ENCODE assay signal across 12 cellular contexts in the genomic region with DNA sequence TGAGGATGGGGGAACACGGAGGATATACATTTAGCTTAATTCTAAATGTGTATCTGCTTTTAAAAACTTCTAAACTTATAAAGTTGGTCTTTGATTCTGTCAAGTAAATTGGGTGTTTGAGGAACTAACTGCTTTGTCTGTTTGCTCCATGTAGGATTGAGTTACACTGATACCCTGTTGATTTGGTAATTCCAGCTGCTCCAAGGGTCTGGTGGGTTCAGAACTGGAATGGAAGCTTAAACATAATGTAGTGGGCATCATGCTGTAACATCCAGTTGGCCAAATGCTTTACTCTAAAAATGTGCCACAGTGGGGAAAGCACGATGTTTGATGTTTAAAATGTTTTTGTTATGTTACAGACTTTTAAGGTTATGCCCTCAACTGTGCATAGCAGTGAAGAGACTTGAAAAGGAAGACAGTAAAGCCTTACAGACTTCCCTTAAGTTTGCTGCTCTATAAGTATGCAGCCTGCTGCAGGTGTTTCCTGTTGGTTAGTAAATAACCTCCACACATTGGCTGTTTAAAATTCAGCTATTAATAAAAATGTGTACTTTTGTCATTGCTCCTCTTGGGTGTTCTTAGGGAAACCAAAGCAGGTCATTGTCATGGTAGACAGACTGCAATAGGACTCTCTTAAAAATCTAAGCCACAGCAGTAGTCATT. TPM values are rescaled to one million over a fixed set of nuclear protein-coding genes. Genes with fewer than 3 reads are reported as not detected.
DNase-seq lines count a peak whose midpoint lies in the region; ATAC-seq and TF ChIP-seq lines count a peak whose summit lies in the region.
"Had no signal": no experiment of that assay in that cellular context is flagged by ENCODE, and none has a peak within 500 bp of the region (broad histone marks: within the 10 kb centered on the region; RNA-seq: fewer than 3 reads in every experiment).

No MANE protein-coding gene starts in this region.

- no peaks in the 10 kb centered on the region for H3K79me2 ChIP-seq in mesendoderm (ENCODE audit: control insufficient read depth, insufficient read depth, low read length)
- H3K79me2 ChIP-seq in PC-9 (ENCODE audit: low read depth): no peaks in the 10 kb centered on the region

- H3K79me1 ChIP-seq in mesendoderm (ENCODE audit: low read length): no peaks in the 10 kb centered on the region

- H4K20me1 ChIP-seq in PC-9 (ENCODE audit: insufficient read depth): no peaks in the 10 kb centered on the region

- no peak overlapping the region for H2AFZ ChIP-seq in PC-9

- H3K18ac ChIP-seq in mesendoderm (ENCODE audit: low read length): no peak overlapping the region

- H3K36me3 ChIP-seq in mesendoderm (ENCODE audit: control insufficient read depth, insufficient read depth, low read length) (peaks cover 2% of the 10 kb centered on the region), PC-9 (ENCODE audit: low read depth) (no peaks in the 10 kb centered on the region; the same call in 1 of the 2 replicates)
- H3K36me3 ChIP-seq: ovary had no signal

- POLR2A ChIA-PET in PC-9 (lab: Charles Lee; ENCODE audit: unreplicated experiment): no interaction called here

- H3K4ac ChIP-seq in mesendoderm (ENCODE audit: low read depth, low read length): no peak overlapping the region

- H3K27me3 ChIP-seq in mesendoderm (ENCODE audit: insufficient read depth, low read length, poor library complexity) (no peaks in the 10 kb centered on the region), PC-9 (ENCODE audit: insufficient read depth, low read depth) (no peaks in the 10 kb centered on the region)
- H3K27me3 ChIP-seq: ovary had no signal

- no peak overlapping the region for H2AK5ac ChIP-seq in mesendoderm (ENCODE audit: low read length)

- TF ChIP-seq CTCF in PC-9 (conservative IDR thresholded peaks at IDR 0.05): no peak

- H2BK5ac ChIP-seq in mesendoderm (ENCODE audit: low read length): no peak overlapping the region

- H3K9me2 ChIP-seq in PC-9 (ENCODE audit: insufficient read depth): no peaks in the 10 kb centered on the region

- H3F3A ChIP-seq in PC-9 (ENCODE audit: insufficient read depth, low read depth): 0 out of 2 replicates have a peak, but pooled peaks cover 5% of the 10 kb centered on the region

- ATAC-seq in GM18499 (IDR thresholded peaks at IDR 0.05; ENCODE audit: insufficient read depth, unreplicated experiment) (peak; percentile 62), GM21367 (IDR thresholded peaks at IDR 0.05; ENCODE audit: unreplicated experiment) (peak; percentile 62), HG03159 (IDR thresholded peaks at IDR 0.05; ENCODE audit: unreplicated experiment) (peak; percentile 72)
- ATAC-seq in activated naive CD8-positive, alpha-beta T cell treated with anti-CD3 and anti-CD28 coated beads, Interleukin-2, amount 50 U/mL, for 24 hours: no peak

- H3K4me1 Mint-ChIP-seq in activated naive CD8-positive, alpha-beta T cell treated with anti-CD3 and anti-CD28 coated beads, Interleukin-2, amount 50 U/mL, for 24 hours: peaks cover 28% of the 10 kb centered on the region

- DNase-seq in activated naive CD8-positive, alpha-beta T cell treated with anti-CD3 and anti-CD28 coated beads, Interleukin-2, amount 50 U/mL, for 24 hours: no peak
- no peak for DNase-seq in NCI-H146 treated with DMSO at 0.1 percent for 48 hours (lab: John Stamatoyannopoulos, UW; ENCODE audit: unreplicated experiment)
- no peak for DNase-seq in mesendoderm
- no peak for DNase-seq in PC-9
- no peak for DNase-seq in NCI-H1417 (lab: John Stamatoyannopoulos, UW)
- DNase-seq: anterior cingulate cortex, GDM1, NCI-H1436 treated with DMSO at 0.1 percent for 48 hours, ovary had no signal

- intact Hi-C loops in PC-9 (cut with micrococcal nuclease; ENCODE audit: unreplicated experiment): no loop called here

- no peak overlapping the region for H3K9ac ChIP-seq in mesendoderm (ENCODE audit: low read length)

- no peak overlapping the region for H3K27ac ChIP-seq in mesendoderm (ENCODE audit: low read depth, low read length)
- no peak overlapping the region for H3K27ac ChIP-seq in PC-9
- H3K27ac ChIP-seq: ovary had no signal

- no peak overlapping the region for H2BK120ac ChIP-seq in mesendoderm (ENCODE audit: low read depth, low read length)

- no peak overlapping the region for H3K23ac ChIP-seq in mesendoderm (ENCODE audit: low read length)

- whole genome bisulfite sequencing in mesendoderm (ENCODE audit: extremely low coverage, insufficient coverage, low lambda C conversion rate): no CpG with 5 or more reads among the region's 2 CpGs

- no peaks in the 10 kb centered on the region for H3K9me3 ChIP-seq in PC-9 (ENCODE audit: insufficient read depth, low read depth)
- H3K9me3 ChIP-seq: ovary had no signal

- CTCF ChIA-PET in PC-9 (lab: Charles Lee): no interaction called here

- no peak overlapping the region for H3K56ac ChIP-seq in mesendoderm (ENCODE audit: low read length)

- H3K4me1 ChIP-seq in mesendoderm (ENCODE audit: control insufficient read depth, low read depth, low read length) (peaks cover 3% of the 10 kb centered on the region), PC-9 (replicated peaks; ENCODE audit: insufficient read depth) (no peaks in the 10 kb centered on the region)

- H2BK15ac ChIP-seq in mesendoderm (replicated peaks; ENCODE audit: low read depth): no peak overlapping the region

- H3K4me3 Mint-ChIP-seq in activated naive CD8-positive, alpha-beta T cell treated with anti-CD3 and anti-CD28 coated beads, Interleukin-2, amount 50 U/mL, for 24 hours: no peak overlapping the region

- H4K8ac ChIP-seq in mesendoderm (ENCODE audit: low read depth, low read length): no peak overlapping the region

- no peak overlapping the region for H3K4me3 ChIP-seq in mesendoderm (ENCODE audit: low read length)
- H3K4me3 ChIP-seq in PC-9: no peak overlapping the region
- H3K4me3 ChIP-seq: ovary had no signal

- no peak overlapping the region for H4K5ac ChIP-seq in mesendoderm (ENCODE audit: low read length)

- no peaks in the 10 kb centered on the region for H3K9me3 Mint-ChIP-seq in activated naive CD8-positive, alpha-beta T cell treated with anti-CD3 and anti-CD28 coated beads, Interleukin-2, amount 50 U/mL, for 24 hours

- H3K4me2 ChIP-seq in mesendoderm (ENCODE audit: low read length) (no peak overlapping the region), PC-9 (no peak overlapping the region)

- peaks cover 30% of the 10 kb centered on the region for H3K36me3 Mint-ChIP-seq in activated naive CD8-positive, alpha-beta T cell treated with anti-CD3 and anti-CD28 coated beads, Interleukin-2, amount 50 U/mL, for 24 hours (ENCODE audit: low read depth)

- H3K27me3 Mint-ChIP-seq in activated naive CD8-positive, alpha-beta T cell treated with anti-CD3 and anti-CD28 coated beads, Interleukin-2, amount 50 U/mL, for 24 hours: no peaks in the 10 kb centered on the region

- BruUV-seq in PC-9 (replicated peaks; lab: Mats Ljungman, UMichigan): no TSS peak

- peak overlapping the region; percentile 43 for H3K27ac Mint-ChIP-seq in activated naive CD8-positive, alpha-beta T cell treated with anti-CD3 and anti-CD28 coated beads, Interleukin-2, amount 50 U/mL, for 24 hours

RNA-seq across cellular contexts. Expression of a gene that starts 5.9 kb away (rescaled TPM):
- polyA plus RNA-seq in mesendoderm (2013, experiment 1 of 2): 4.2 TPM
- 4.4 TPM for polyA plus RNA-seq in mesendoderm (2013, experiment 2 of 2)
- 53.5 and 55.9 TPM in 2 replicates for total RNA-seq in PC-9 (2021)

RNA-seq across cellular contexts. Expression of a gene that starts 59.5 kb away (rescaled TPM):
- polyA plus RNA-seq in mesendoderm (2013, experiment 1 of 2): 40.8 TPM
- polyA plus RNA-seq in mesendoderm (2013, experiment 2 of 2): 41.0 TPM
- total RNA-seq in PC-9 (2021): 45.4 and 49.5 TPM in 2 replicates
